ENCODE assay signal across 8 cellular contexts in the genomic region with DNA sequence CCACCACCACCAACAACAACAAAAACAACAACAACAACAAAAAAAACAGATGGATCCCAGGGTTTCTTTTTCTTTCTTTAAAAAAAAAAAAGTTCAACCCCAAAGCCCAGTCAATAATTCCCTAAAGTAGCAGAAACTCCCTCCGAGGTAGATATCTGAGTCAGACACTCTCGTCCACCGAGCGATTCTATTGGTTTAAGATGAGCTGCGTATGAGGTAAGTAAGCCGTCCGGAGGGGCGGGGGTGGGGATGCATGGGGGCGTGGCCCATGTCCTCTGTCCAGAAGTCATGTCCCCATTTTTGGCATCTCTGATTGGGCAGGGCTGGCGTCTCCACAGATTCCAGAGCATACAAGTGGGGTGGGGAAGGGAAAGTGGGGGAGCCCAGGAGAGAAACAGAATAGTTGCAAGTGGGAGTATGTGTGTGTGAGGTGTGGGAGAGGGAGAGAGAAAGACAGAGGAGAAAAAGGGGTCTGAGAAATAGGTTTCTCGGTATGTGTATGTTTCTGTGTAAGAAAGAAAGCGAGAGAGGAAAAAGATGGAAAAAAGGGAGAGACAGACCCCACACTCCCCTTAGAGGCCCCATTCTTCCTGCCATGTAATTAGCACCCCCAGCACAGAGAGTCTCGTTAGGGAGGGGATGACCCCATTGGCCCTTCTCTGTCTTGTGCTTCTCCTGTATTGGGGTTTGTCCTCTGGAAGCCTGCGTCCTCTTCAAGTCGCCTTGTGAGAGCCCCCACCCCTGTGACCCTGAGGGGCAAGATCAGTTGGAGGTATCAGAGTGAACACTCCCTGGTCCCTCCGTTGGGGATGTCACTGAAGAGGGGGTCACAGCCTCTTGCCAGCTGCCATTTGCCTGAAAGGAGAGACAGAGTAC. TPM values are rescaled to one million over a fixed set of nuclear protein-coding genes. Genes with fewer than 3 reads are reported as not detected.
DNase-seq lines count a peak whose midpoint lies in the region; ATAC-seq and TF ChIP-seq lines count a peak whose summit lies in the region.
"Not testable (repeated sequence)": the region's sequence is repeated elsewhere in the genome, so short reads cannot be mapped to it uniquely, and the experiment has no call there.

No MANE protein-coding gene starts in this region.

- DNase-seq in BE2C (peak; percentile 75), SK-MEL-5 (ENCODE audit: low read depth, low spot score) (peak; percentile 86), activated T-cell treated with anti-CD3 and anti-CD28 coated beads for 24 hours (ENCODE audit: low read depth) (peak; percentile 47), chondrocyte (ENCODE audit: low spot score) (peak; percentile 48), left cardiac atrium (peak; percentile 90)
- peak; percentile 76 for DNase-seq in stimulated activated CD8-positive, alpha-beta memory T cell treated with anti-CD3 and anti-CD28 coated beads, Interleukin-4, amount 100 ng/mL, for 48 hours

- not testable (repeated sequence) for H3K27me3 Mint-ChIP-seq in chondrocyte (ENCODE audit: low read depth); nephron (ENCODE audit: low read depth)

- H3K4me3 Mint-ChIP-seq in chondrocyte (ENCODE audit: unreplicated experiment): not testable (repeated sequence)
- H3K4me3 Mint-ChIP-seq in nephron: peak overlapping the region; percentile 83 to 99 (median 98)

- H3K27me3 ChIP-seq in BE2C: not testable (repeated sequence)

- not testable (repeated sequence) for H3K36me3 Mint-ChIP-seq in chondrocyte (ENCODE audit: low read depth)
- peaks cover 32% of the 10 kb centered on the region for H3K36me3 Mint-ChIP-seq in nephron (ENCODE audit: low read depth)

- H3K4me1 ChIP-seq in BE2C: not testable (repeated sequence)

- not testable (repeated sequence) for TF ChIP-seq CTCF in BE2C (IDR thresholded peaks at IDR 0.05; ENCODE audit: low read depth, low read length); chondrocyte (IDR thresholded peaks at IDR 0.05); nephron (IDR thresholded peaks at IDR 0.05; ENCODE audit: unreplicated experiment in 3 of 3)

- H3K27ac Mint-ChIP-seq in chondrocyte (ENCODE audit: unreplicated experiment): peak overlapping the region; percentile 78
- peak overlapping the region; percentile 84 to 100 (median 99) for H3K27ac Mint-ChIP-seq in nephron

- H3K4me1 Mint-ChIP-seq in chondrocyte (ENCODE audit: low read depth) (peaks cover 42% of the 10 kb centered on the region), nephron (peaks cover 42% of the 10 kb centered on the region)

- intact Hi-C loops in left cardiac atrium (cut with DNase I): not testable (repeated sequence)

- in situ Hi-C loops in SK-MEL-5 (cut with HindIII; ENCODE audit: low pct_unique_long_range_greater_than_20kb, low sequenced_read_pairs): not testable (repeated sequence)

- H3K9me3 Mint-ChIP-seq in chondrocyte (ENCODE audit: low read depth); nephron: not testable (repeated sequence)

- not testable (repeated sequence) for H3K9me3 ChIP-seq in BE2C

- H3K4me3 ChIP-seq in BE2C (ENCODE audit: low read depth, low read length): not testable (repeated sequence)

- peaks cover 14% of the 10 kb centered on the region for H3K36me3 ChIP-seq in BE2C

- ATAC-seq in HG02798 (IDR thresholded peaks at IDR 0.05; ENCODE audit: poor library complexity, unreplicated experiment) (peak; percentile 26), left cardiac atrium (peak; percentile 59 to 68)

RNA-seq across cellular contexts. Expression of a gene that starts 1.8 kb away (rescaled TPM):
- polyA plus RNA-seq in BE2C (2012; ENCODE audit: insufficient read depth, insufficient read length, low read depth): 8.7 TPM
- 0.35 and 0.85 TPM in 2 replicates for total RNA-seq in SK-MEL-5 (2014; rRNA removed; shearing (Covaris generic))
- 0.54 and 0.77 TPM in 2 replicates for polyA plus RNA-seq in SK-MEL-5 (2015; cell fraction: cytosol; rRNA removed)
- polyA plus RNA-seq in SK-MEL-5 (2015; cell fraction: nucleus; rRNA removed): 9.4 and 34.2 TPM in 2 replicates
- total RNA-seq in chondrocyte (2.6 to 4.9 TPM (median 3.6 TPM) in 3 replicates), left cardiac atrium (1 to 10 TPM; 2.4 to 2.8 TPM)

RNA-seq across cellular contexts. Expression of a gene that starts 4.1 kb away (rescaled TPM):
- 84.6 TPM for polyA plus RNA-seq in BE2C (2012; ENCODE audit: insufficient read depth, insufficient read length, low read depth)
- total RNA-seq in SK-MEL-5 (2014; rRNA removed; shearing (Covaris generic)): 16.7 and 17.7 TPM in 2 replicates
- polyA plus RNA-seq in SK-MEL-5 (2015; cell fraction: cytosol; rRNA removed): 43.1 and 57.4 TPM in 2 replicates
- 136 and 178 TPM in 2 replicates for polyA plus RNA-seq in SK-MEL-5 (2015; cell fraction: nucleus; rRNA removed)
- total RNA-seq in chondrocyte (58.6 to 66.5 TPM (median 66.3 TPM) in 3 replicates), left cardiac atrium (10 to 100 TPM; 43.7 to 47.7 TPM)

RNA-seq across cellular contexts. Expression of a gene that starts 6.6 kb away (rescaled TPM):
- polyA plus RNA-seq in BE2C (2012; ENCODE audit: insufficient read depth, insufficient read length, low read depth): 7.5 TPM
- total RNA-seq in SK-MEL-5 (2014; rRNA removed; shearing (Covaris generic)): 3.3 and 5.4 TPM in 2 replicates
- 2.6 and 3.3 TPM in 2 replicates for polyA plus RNA-seq in SK-MEL-5 (2015; cell fraction: cytosol; rRNA removed)
- polyA plus RNA-seq in SK-MEL-5 (2015; cell fraction: nucleus; rRNA removed): 1.7 and 2.3 TPM in 2 replicates
- total RNA-seq in chondrocyte (3.6 to 5.6 TPM (median 5.4 TPM) in 3 replicates), left cardiac atrium (10 to 100 TPM in 1 of 2 donors, 1 to 10 TPM in 1; 8.5 to 15.8 TPM)

RNA-seq across cellular contexts. Expression of a gene that starts 7.7 kb away (rescaled TPM):
- polyA plus RNA-seq in BE2C (2012; ENCODE audit: insufficient read depth, insufficient read length, low read depth): 151 TPM
- total RNA-seq in SK-MEL-5 (2014; rRNA removed; shearing (Covaris generic)): 23.9 and 29.5 TPM in 2 replicates
- 34.4 and 38.4 TPM in 2 replicates for polyA plus RNA-seq in SK-MEL-5 (2015; cell fraction: cytosol; rRNA removed)
- 5.7 and 7.5 TPM in 2 replicates for polyA plus RNA-seq in SK-MEL-5 (2015; cell fraction: nucleus; rRNA removed)
- total RNA-seq in chondrocyte (45.2 to 48.0 TPM (median 45.2 TPM) in 3 replicates), left cardiac atrium (10 to 100 TPM; 73.0 to 77.9 TPM)

RNA-seq across cellular contexts. Expression of a gene that starts 10.0 kb away (rescaled TPM):
- 111 TPM for polyA plus RNA-seq in BE2C (2012; ENCODE audit: insufficient read depth, insufficient read length, low read depth)
- 77.8 and 85.2 TPM in 2 replicates for total RNA-seq in SK-MEL-5 (2014; rRNA removed; shearing (Covaris generic))
- polyA plus RNA-seq in SK-MEL-5 (2015; cell fraction: cytosol; rRNA removed): 132 and 145 TPM in 2 replicates
- 40.4 and 42.1 TPM in 2 replicates for polyA plus RNA-seq in SK-MEL-5 (2015; cell fraction: nucleus; rRNA removed)
- total RNA-seq in chondrocyte (66.7 to 77.2 TPM (median 67.0 TPM) in 3 replicates), left cardiac atrium (10 to 100 TPM; 54.8 to 58.1 TPM)
